ENCODE assay signal across 8 cellular contexts in the genomic region with DNA sequence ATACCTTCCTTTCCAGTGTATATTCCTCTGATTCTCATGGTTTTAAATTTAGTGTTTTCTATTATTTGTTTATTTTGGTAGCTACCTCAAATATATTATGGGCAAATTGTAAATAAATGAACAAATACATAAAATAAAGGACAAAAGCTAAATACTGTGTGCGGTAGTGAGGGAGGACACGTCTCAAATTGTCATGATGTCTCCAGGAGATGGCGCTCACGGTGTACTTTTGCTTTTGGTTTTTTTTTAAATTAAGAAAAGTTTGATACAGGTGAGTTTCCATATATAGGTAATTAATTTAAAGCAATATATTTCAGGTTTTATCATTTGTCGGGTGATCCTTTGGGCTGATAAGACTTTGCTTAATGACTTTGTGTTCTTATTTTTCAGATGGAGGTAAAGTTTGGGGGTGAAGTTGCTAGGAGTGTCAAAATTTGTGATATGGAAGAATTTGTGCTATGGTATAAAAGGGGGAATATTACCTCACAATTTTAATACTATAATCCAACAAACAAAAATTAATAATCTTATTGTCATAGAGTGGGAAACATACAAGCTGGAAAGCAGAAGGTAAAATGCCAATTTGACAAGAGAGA.
DNase-seq lines count a peak whose midpoint lies in the region; TF ChIP-seq lines count a peak whose summit lies in the region.

No MANE protein-coding gene starts in this region.

- H3K27me3 Mint-ChIP-seq in activated CD4-positive, alpha-beta T cell treated with anti-CD3 and anti-CD28 coated beads, Interleukin-2, amount 10 ng/mL, durations not matched to agents 7 days and 5 days: no peaks in the 10 kb centered on the region

- no peak overlapping the region for H3K9ac ChIP-seq in fibroblast of lung (ENCODE audit: insufficient read depth, low read length)

- no peak overlapping the region for H2AFZ ChIP-seq in fibroblast of lung (ENCODE audit: low read length)

- H3K4me2 ChIP-seq in fibroblast of lung (ENCODE audit: extremely low read depth, insufficient read depth, low read length): no peak overlapping the region

- H3K27me3 ChIP-seq in fibroblast of lung (ENCODE audit: control insufficient read depth, insufficient read depth, low read length): no peaks in the 10 kb centered on the region

- TF ChIP-seq CTCF in fibroblast of lung (conservative IDR thresholded peaks at IDR 0.05 in 1 of 2, IDR thresholded peaks at IDR 0.05 in 1 of 2; ENCODE audit: low read depth in 1 of 2, low read length in 2 of 2): peak; percentile 20 to 64

- H3K79me2 ChIP-seq in fibroblast of lung (ENCODE audit: control insufficient read depth, insufficient read depth, low read length): no peaks in the 10 kb centered on the region

- peak; percentile 3 to 4 for DNase-seq in activated CD4-positive, alpha-beta T cell treated with anti-CD3 and anti-CD28 coated beads, Interleukin-2, amount 50 U/mL, for 48 hours
- no peak for DNase-seq in activated CD4-positive, alpha-beta T cell treated with anti-CD3 and anti-CD28 coated beads, Interleukin-2, amount 10 ng/mL, durations not matched to agents 7 days and 5 days
- DNase-seq in NCI-H460 (ENCODE audit: extremely low read depth, low read depth) (peak; percentile 11), fibroblast of lung (ENCODE audit: low read depth in 2 of 2) (peak in 1 of 2 donors; percentile 49), DMS114 treated with DMSO at 0.1 percent for 48 hours (lab: John Stamatoyannopoulos, UW; ENCODE audit: unreplicated experiment) (no peak)
- peak; percentile 27 for DNase-seq in stimulated activated CD8-positive, alpha-beta memory T cell treated with anti-CD3 and anti-CD28 coated beads, Interleukin-4, amount 100 ng/mL, for 48 hours
- no peak for DNase-seq in activated CD8-positive, alpha-beta memory T cell treated with anti-CD3 and anti-CD28 coated beads for 24 hours
- DNase-seq in stimulated activated CD4-positive, alpha-beta T cell treated with anti-CD3 and anti-CD28 coated beads, Interleukin-4, amount 100 ng/mL, for 24 hours: no peak

- H3K27ac ChIP-seq in fibroblast of lung (ENCODE audit: insufficient read depth, low read length): no peak overlapping the region

- no peak overlapping the region for H3K27ac Mint-ChIP-seq in activated CD4-positive, alpha-beta T cell treated with anti-CD3 and anti-CD28 coated beads, Interleukin-2, amount 10 ng/mL, durations not matched to agents 7 days and 5 days

- H4K20me1 ChIP-seq in fibroblast of lung (ENCODE audit: control insufficient read depth, extremely low read depth, insufficient read depth, low read length): no peaks in the 10 kb centered on the region

- H3K4me1 Mint-ChIP-seq in activated CD4-positive, alpha-beta T cell treated with anti-CD3 and anti-CD28 coated beads, Interleukin-2, amount 10 ng/mL, durations not matched to agents 7 days and 5 days: no peaks in the 10 kb centered on the region

- peaks cover 2% of the 10 kb centered on the region for H3K9me3 Mint-ChIP-seq in activated CD4-positive, alpha-beta T cell treated with anti-CD3 and anti-CD28 coated beads, Interleukin-2, amount 10 ng/mL, durations not matched to agents 7 days and 5 days

- no peaks in the 10 kb centered on the region for H3K36me3 Mint-ChIP-seq in activated CD4-positive, alpha-beta T cell treated with anti-CD3 and anti-CD28 coated beads, Interleukin-2, amount 10 ng/mL, durations not matched to agents 7 days and 5 days (ENCODE audit: low read depth)

- CTCF ChIA-PET in activated CD4-positive, alpha-beta T cell treated with anti-CD3 and anti-CD28 coated beads, Interleukin-2, amount 10 ng/mL, durations not matched to agents 7 days and 5 days (lab: Charles Lee): interaction anchor here (1.5 kb wide), 1 partner anchor 11 kb away, joined by 4 read pairs; no protein-coding TSS in a partner anchor

- H3K36me3 ChIP-seq in fibroblast of lung (ENCODE audit: control insufficient read depth, insufficient read depth, low read length): no peaks in the 10 kb centered on the region

- no peak overlapping the region for H3K4me3 ChIP-seq in fibroblast of lung (replicated peaks in 1 of 4; ENCODE audit: control extremely low read depth in 1 of 4, insufficient read depth in 1 of 4, low read depth in 3 of 4, low read length in 4 of 4)

- H3K4me3 Mint-ChIP-seq in activated CD4-positive, alpha-beta T cell treated with anti-CD3 and anti-CD28 coated beads, Interleukin-2, amount 10 ng/mL, durations not matched to agents 7 days and 5 days: no peak overlapping the region

- H3K9me3 ChIP-seq in fibroblast of lung (ENCODE audit: control insufficient read depth, insufficient read depth, low read depth, low read length): no peaks in the 10 kb centered on the region

- POLR2A ChIA-PET in activated CD4-positive, alpha-beta T cell treated with anti-CD3 and anti-CD28 coated beads, Interleukin-2, amount 10 ng/mL, durations not matched to agents 7 days and 5 days (lab: Charles Lee): no interaction called here

- H3K4me1 ChIP-seq in fibroblast of lung (ENCODE audit: control insufficient read depth, extremely low read depth, insufficient read depth, low read length): no peaks in the 10 kb centered on the region

Comparison
In these comparisons a context has a peak if more than half of its experiments do, and no peak if none do; other contexts are left out.
1. DNase-seq: peak in activated CD4-positive, alpha-beta T cell treated with anti-CD3 and anti-CD28 coated beads, Interleukin-2, amount 50 U/mL, for 48 hours (2 of 2), NCI-H460 (single experiment) and stimulated activated CD8-positive, alpha-beta memory T cell treated with anti-CD3 and anti-CD28 coated beads, Interleukin-4, amount 100 ng/mL, for 48 hours (single experiment); none in activated CD4-positive, alpha-beta T cell treated with anti-CD3 and anti-CD28 coated beads, Interleukin-2, amount 10 ng/mL, durations not matched to agents 7 days and 5 days (single experiment), activated CD8-positive, alpha-beta memory T cell treated with anti-CD3 and anti-CD28 coated beads for 24 hours (single experiment), stimulated activated CD4-positive, alpha-beta T cell treated with anti-CD3 and anti-CD28 coated beads, Interleukin-4, amount 100 ng/mL, for 24 hours (single experiment) and DMS114 treated with DMSO at 0.1 percent for 48 hours (single experiment).